Comparison of ENCODE assay signal across 28 cellular contexts in genomic region chr1:200546577-200546976, GRCh38.
"Had no signal": no experiment of that assay in that cellular context is flagged by ENCODE, and none has a peak within 500 bp of the region (broad histone marks: within the 10 kb centered on the region; RNA-seq: fewer than 3 reads in every experiment).

No MANE protein-coding gene starts in this region.

- ATAC-seq: esophagus mucosa; gastrocnemius medialis; left ventricle myocardium superior; lower lobe of right lung; natural killer cell treated with Interleukin-12 subunit alpha and Interleukin-12 subunit beta and Interleukin-15 and Interleukin-18, amount 100 ng/mL, for 72 hours; sciatic nerve; stimulated activated naive CD8-positive, alpha-beta T cell treated with anti-CD3 and anti-CD28 coated beads, Interleukin-15, Interleukin-2, amounts not matched to agents 100 U/mL and 50 U/mL, for 24 hours had no signal

- H3K9me3 Mint-ChIP-seq: memory B cell; natural killer cell treated with Interleukin-12 subunit alpha and Interleukin-12 subunit beta and Interleukin-15 and Interleukin-18, amount 100 ng/mL, for 72 hours; neural crest cell; type B pancreatic cell had no signal

- H3K9ac ChIP-seq: parathyroid adenoma had no signal

- H3K79me2 ChIP-seq: parathyroid adenoma had no signal

- H3K9me3 ChIP-seq: gastrocnemius medialis, lower lobe of right lung, neutrophil, right atrium auricular region, testis, tibial artery had no signal

- H3K4me1 Mint-ChIP-seq: neural crest cell had no signal

- H3K27ac Mint-ChIP-seq: memory B cell, progenitor cell of endocrine pancreas, type B pancreatic cell had no signal

- H3K4me3 ChIP-seq: dorsolateral prefrontal cortex, gastrocnemius medialis, lower lobe of right lung, right atrium auricular region, smooth muscle cell, testis, tibial artery had no signal

- H3K36me3 Mint-ChIP-seq: memory B cell; natural killer cell treated with Interleukin-12 subunit alpha and Interleukin-12 subunit beta and Interleukin-15 and Interleukin-18, amount 100 ng/mL, for 72 hours; type B pancreatic cell had no signal

- H3K4me3 Mint-ChIP-seq: memory B cell; natural killer cell treated with Interleukin-12 subunit alpha and Interleukin-12 subunit beta and Interleukin-15 and Interleukin-18, amount 100 ng/mL, for 72 hours; neural crest cell; type B pancreatic cell had no signal

- DNase-seq: dorsolateral prefrontal cortex; effector CD4-positive, alpha-beta T cell; foreskin fibroblast; gastrocnemius medialis; left ventricle myocardium superior; lower lobe of right lung; stimulated activated CD4-positive, alpha-beta T cell treated with anti-CD3 and anti-CD28 coated beads, Interleukin-12 subunit alpha, Interleukin-12 subunit beta, amount 100 ng/mL, for 4 hours; stimulated activated CD4-positive, alpha-beta T cell treated with anti-CD3 and anti-CD28 coated beads, Interleukin-1b, Interleukin-23, amount 100 ng/mL, for 48 hours; stimulated activated CD4-positive, alpha-beta T cell treated with anti-CD3 and anti-CD28 coated beads, Interleukin-4, amount 100 ng/mL, for 1 hour; stimulated activated CD8-positive, alpha-beta memory T cell treated with anti-CD3 and anti-CD28 coated beads, Interleukin-4, amount 100 ng/mL, for 48 hours; stimulated activated naive CD8-positive, alpha-beta T cell treated with anti-CD3 and anti-CD28 coated beads, Interleukin-15, Interleukin-2, amounts not matched to agents 100 U/mL and 50 U/mL, for 24 hours; substantia nigra; testis; tibial artery had no signal

- H2AFZ ChIP-seq: parathyroid adenoma had no signal

- H3K4me2 ChIP-seq: smooth muscle cell had no signal

- H3K27me3 Mint-ChIP-seq: progenitor cell of endocrine pancreas, type B pancreatic cell had no signal

- FAIRE-seq: colon, keratinocyte had no signal

- H3K27me3 ChIP-seq: gastrocnemius medialis, neutrophil, right atrium auricular region, testis, tibial artery had no signal

- H3K36me3 ChIP-seq: gastrocnemius medialis, lower lobe of right lung, right atrium auricular region, tibial artery had no signal

- H3K27ac ChIP-seq: dorsolateral prefrontal cortex, epithelial cell of prostate, gastrocnemius medialis, lower lobe of right lung, neutrophil, parathyroid adenoma, right atrium auricular region, testis, tibial artery had no signal

- H3K4me1 ChIP-seq: gastrocnemius medialis, lower lobe of right lung, parathyroid adenoma, right atrium auricular region, testis had no signal
